ENCODE assay signal across 8 cellular contexts in the genomic region with DNA sequence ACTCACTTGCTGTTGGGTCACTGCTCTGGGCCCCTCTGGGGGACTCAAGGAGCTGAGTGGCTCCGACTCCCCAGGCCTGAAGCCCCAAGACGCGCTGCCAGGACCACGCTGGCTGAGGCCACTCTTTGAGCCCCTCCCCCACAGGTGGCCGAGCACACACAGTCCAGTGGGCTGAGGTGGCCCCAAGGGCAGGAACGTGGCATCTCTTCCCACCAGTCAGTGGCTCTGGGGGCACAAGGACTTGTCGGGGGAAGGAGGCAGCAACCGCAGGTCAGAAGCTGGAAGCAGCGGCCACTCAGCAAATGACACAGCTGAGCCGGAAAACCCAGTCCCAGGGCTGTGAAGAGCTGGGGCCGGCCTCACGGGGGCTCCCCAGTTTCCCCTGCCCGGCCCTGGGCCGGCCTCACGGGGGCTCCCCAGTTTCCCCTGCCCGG. TPM values are rescaled to one million over a fixed set of nuclear protein-coding genes. Genes with fewer than 3 reads are reported as not detected.
DNase-seq lines count a peak whose midpoint lies in the region; ATAC-seq and TF ChIP-seq lines count a peak whose summit lies in the region.

No MANE protein-coding gene starts in this region.

- peaks cover 12% of the 10 kb centered on the region for H3K27me3 Mint-ChIP-seq in activated CD8-positive, alpha-beta memory T cell treated with anti-CD3 and anti-CD28 coated beads, Interleukin-2, amount 10 ng/mL, durations not matched to agents 7 days and 5 days

- H3K4me1 Mint-ChIP-seq in activated CD8-positive, alpha-beta memory T cell treated with anti-CD3 and anti-CD28 coated beads, Interleukin-2, amount 10 ng/mL, durations not matched to agents 7 days and 5 days = peaks cover 13% of the 10 kb centered on the region

- H3K4me1 ChIP-seq in upper lobe of left lung = peaks cover 17 to 23% (median 20%) of the 10 kb centered on the region in 4 donors

- no peaks in the 10 kb centered on the region for H3K36me3 ChIP-seq in upper lobe of left lung

- no peak overlapping the region for H3K27ac Mint-ChIP-seq in activated CD8-positive, alpha-beta memory T cell treated with anti-CD3 and anti-CD28 coated beads, Interleukin-2, amount 10 ng/mL, durations not matched to agents 7 days and 5 days

- peaks cover 4% of the 10 kb centered on the region for H3K36me3 Mint-ChIP-seq in activated CD8-positive, alpha-beta memory T cell treated with anti-CD3 and anti-CD28 coated beads, Interleukin-2, amount 10 ng/mL, durations not matched to agents 7 days and 5 days

- no peak for TF ChIP-seq EP300 in upper lobe of left lung (IDR thresholded peaks at IDR 0.05)

- CTCF ChIA-PET in activated CD8-positive, alpha-beta memory T cell treated with anti-CD3 and anti-CD28 coated beads, Interleukin-2, amount 10 ng/mL, durations not matched to agents 7 days and 5 days (lab: Charles Lee) = interaction anchor here (0.8 to 7.1 kb wide), 18 partner anchors 10 to 258 kb away, joined by 3 to 108 read pairs (median 4); no protein-coding TSS in a partner anchor

- no peak for TF ChIP-seq POLR2A in upper lobe of left lung (IDR thresholded peaks at IDR 0.05)

- H3K9me3 Mint-ChIP-seq in activated CD8-positive, alpha-beta memory T cell treated with anti-CD3 and anti-CD28 coated beads, Interleukin-2, amount 10 ng/mL, durations not matched to agents 7 days and 5 days (ENCODE audit: low read depth) = no peaks in the 10 kb centered on the region

- intact Hi-C loops in left colon (cut with DNase I, micrococcal nuclease) = no loop called here

- no peaks in the 10 kb centered on the region for H3K9me3 ChIP-seq in upper lobe of left lung

- peak overlapping the region in 3 of 4 donors; percentile 32 to 47 (median 44) for H3K4me3 ChIP-seq in upper lobe of left lung

- TF ChIP-seq CTCF in GM13977 (IDR thresholded peaks at IDR 0.05; ENCODE audit: extremely low read depth, insufficient read depth, missing control alignments) (peak; percentile 28), upper lobe of left lung (IDR thresholded peaks at IDR 0.05) (no peak)

- in situ Hi-C loops in GM13977 (cut with MboI; ENCODE audit: low pct_unique_long_range_greater_than_20kb, low sequenced_read_pairs, unreplicated experiment) = no loop called here

- no peak overlapping the region for H3K4me3 Mint-ChIP-seq in activated CD8-positive, alpha-beta memory T cell treated with anti-CD3 and anti-CD28 coated beads, Interleukin-2, amount 10 ng/mL, durations not matched to agents 7 days and 5 days

- no peaks in the 10 kb centered on the region for H3K27me3 ChIP-seq in upper lobe of left lung

- 16 to 20% methylated on average over 10 to 14 of the region's 16 CpGs for WGBS in upper lobe of left lung, 2 donors

- DNase-seq in GM13977 (ENCODE audit: low spot score) = peak; percentile 72
- no peak for DNase-seq in activated CD8-positive, alpha-beta memory T cell treated with anti-CD3 and anti-CD28 coated beads, Interleukin-2, amount 10 ng/mL, durations not matched to agents 7 days and 5 days
- peak in 1 of 2 donors; percentile 40 for DNase-seq in left colon
- peak; percentile 44 to 61 for DNase-seq in upper lobe of left lung
- no peak for DNase-seq in effector CD8-positive, alpha-beta T cell (lab: John Stamatoyannopoulos, UW)
- DNase-seq in medulla oblongata (ENCODE audit: extremely low spot score) = no peak
- no peak for DNase-seq in GM19238 (ENCODE audit: insufficient read length, low spot score)

- ATAC-seq in HG02588 (IDR thresholded peaks at IDR 0.05; ENCODE audit: unreplicated experiment) (peak; percentile 34), left colon (peak; percentile 64), upper lobe of left lung (ENCODE audit: low FRiP score in 2 of 2) (peak; percentile 49 to 71)
- ATAC-seq in activated CD8-positive, alpha-beta memory T cell treated with anti-CD3 and anti-CD28 coated beads, Interleukin-2, amount 10 ng/mL, durations not matched to agents 7 days and 5 days = peak; percentile 37

- H3K27ac ChIP-seq in upper lobe of left lung = peak overlapping the region in 2 of 4 donors; percentile 23 to 63

RNA-seq across cellular contexts. Expression of a gene that starts 24.1 kb away (rescaled TPM):
- total RNA-seq in activated CD8-positive, alpha-beta memory T cell treated with anti-CD3 and anti-CD28 coated beads, Interleukin-2, amount 10 ng/mL, durations not matched to agents 7 days and 5 days = not detected
- total RNA-seq in left colon (not detected), upper lobe of left lung (not detected)

RNA-seq across cellular contexts. Expression of a gene that starts 48.7 kb away (rescaled TPM):
- total RNA-seq in activated CD8-positive, alpha-beta memory T cell treated with anti-CD3 and anti-CD28 coated beads, Interleukin-2, amount 10 ng/mL, durations not matched to agents 7 days and 5 days = 100 to 1,000 TPM in 1 of 2 experiments, 10 to 100 TPM in 1; 70.8 to 103 TPM
- total RNA-seq in left colon (10 to 100 TPM; 11.5 to 12.6 TPM), upper lobe of left lung (10 to 100 TPM; 10.2 to 35.9 (median 27.8) TPM)

Comparison
In these comparisons a context has a peak if more than half of its experiments do, and no peak if none do; other contexts are left out.
1. DNase-seq: peak in GM13977 (single experiment) and upper lobe of left lung (2 of 2); none in activated CD8-positive, alpha-beta memory T cell treated with anti-CD3 and anti-CD28 coated beads, Interleukin-2, amount 10 ng/mL, durations not matched to agents 7 days and 5 days (single experiment), effector CD8-positive, alpha-beta T cell (single experiment), medulla oblongata (single experiment) and GM19238 (single experiment).
2. Peak in every context shown above with its lines, with median percentiles within 50 percentile points of each other: ATAC-seq.